Comparison of ENCODE assay signal across 39 cellular contexts in the genomic region with DNA sequence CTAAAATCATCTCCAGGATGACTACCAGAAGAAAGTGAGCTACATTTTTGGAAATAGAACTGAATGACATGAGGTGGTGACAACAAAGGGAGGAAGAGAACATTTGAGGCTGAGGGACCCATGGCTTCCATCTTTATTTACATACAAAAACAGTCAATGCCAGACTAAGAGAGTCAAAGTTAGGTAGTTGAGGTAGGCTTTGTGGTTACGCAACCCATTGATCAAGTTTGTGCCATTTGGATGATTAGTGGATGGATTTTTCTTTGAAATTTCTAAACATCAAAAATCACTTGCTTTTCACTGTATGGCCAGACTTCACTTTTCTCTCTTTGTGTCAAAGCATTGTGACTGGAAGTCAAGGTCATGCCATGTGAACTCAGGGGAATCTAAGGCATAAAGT. TPM values are rescaled to one million over a fixed set of nuclear protein-coding genes. Genes with fewer than 3 reads are reported as not detected.
"Had no signal": no experiment of that assay in that cellular context is flagged by ENCODE, and none has a peak within 500 bp of the region (broad histone marks: within the 10 kb centered on the region; RNA-seq: fewer than 3 reads in every experiment).

No MANE protein-coding gene starts in this region.

- H3K9me3 ChIP-seq: MG63 had no signal

- H3K4me3 ChIP-seq: MG63 had no signal

- H3K36me3 ChIP-seq: MG63 had no signal

- H3K27me3 ChIP-seq: MG63 had no signal

- DNase-seq: Karpas-422, Kasumi-1, MG63, MM.1S, MV-4-11, NCI-H1048, NCI-H1092, NCI-H1092 treated with DMSO at 0.1 percent for 48 hours, NCI-H1105, NCI-H1105 treated with DMSO at 0.1 percent for 48 hours, NCI-H1417, NCI-H1417 treated with DMSO at 0.1 percent for 48 hours, NCI-H1436, NCI-H1436 treated with DMSO at 0.1 percent for 48 hours, NCI-H146, NCI-H1694, NCI-H1694 treated with DMSO at 0.1 percent for 48 hours, NCI-H187, NCI-H187 treated with DMSO at 0.1 percent for 48 hours, NCI-H1930, NCI-H2029, NCI-H2029 treated with DMSO at 0.1 percent for 48 hours, NCI-H2081, NCI-H2081 treated with DMSO at 0.1 percent for 48 hours, NCI-H2107, NCI-H2171, NCI-H2171 treated with DMSO at 0.1 percent for 48 hours, NCI-H2227 treated with DMSO at 0.1 percent for 48 hours, NCI-H226, NCI-H345, NCI-H446, NCI-H446 treated with DMSO at 0.1 percent for 48 hours, NCI-H510A, NCI-H510A treated with DMSO at 0.1 percent for 48 hours, NCI-H524 had no signal

RNA-seq across cellular contexts. Expression of a gene that starts 22.9 kb away (rescaled TPM):
- total RNA-seq: LHCN-M2, M059J, MCF 10A, NCI-H460 had no signal
